In genomic region chr13:85665286-85665685, GRCh38 we compare ENCODE assay signal across 13 cellular contexts.
A peak's percentile ranks its signal among the peaks of the same experiment; 100 is the strongest.
DNase-seq lines count a peak whose midpoint lies in the region; ATAC-seq and TF ChIP-seq lines count a peak whose summit lies in the region.
"Had no signal": no experiment of that assay in that cellular context is flagged by ENCODE, and none has a peak within 500 bp of the region (broad histone marks: within the 10 kb centered on the region; RNA-seq: fewer than 3 reads in every experiment).

No MANE protein-coding gene starts in this region.

- no peaks in the 10 kb centered on the region for H3K9me2 ChIP-seq in GM23338 (ENCODE audit: insufficient read depth)

- no peak overlapping the region for H3K4me3 ChIP-seq in GM23338
- H3K4me3 ChIP-seq in NB4 (ENCODE audit: low read depth, low read length) = no peak overlapping the region
- no peak overlapping the region for H3K4me3 ChIP-seq in adipocyte (ENCODE audit: low read length)

- peaks cover 4% of the 10 kb centered on the region for H3K9me3 ChIP-seq in adipocyte (ENCODE audit: control insufficient read depth, low read length)

- peaks cover 4% of the 10 kb centered on the region for H3K27me3 Mint-ChIP-seq in GM23338 (ENCODE audit: insufficient read depth, low read depth, poor library complexity)
- H3K27me3 Mint-ChIP-seq: CD8-positive, alpha-beta memory T cell; naive thymus-derived CD4-positive, alpha-beta T cell had no signal

- H2AFZ ChIP-seq in GM23338 = no peak overlapping the region

- H3K36me3 Mint-ChIP-seq in GM23338 (ENCODE audit: low read depth) = peaks cover 12% of the 10 kb centered on the region; the same call in 2 of the 3 replicates
- H3K36me3 Mint-ChIP-seq: CD8-positive, alpha-beta memory T cell had no signal

- DNase-seq in GM23338 (ENCODE audit: low spot score) = peak; percentile 19
- DNase-seq in NB4 (ENCODE audit: low read depth) = peak; percentile 14
- DNase-seq in adipocyte (ENCODE audit: low read depth) = peak; percentile 59
- peak; percentile 44 for DNase-seq in left kidney (ENCODE audit: low read depth, low spot score)
- DNase-seq in midbrain (lab: John Stamatoyannopoulos, UW) = no peak
- DNase-seq in ecto neural progenitor cell (ENCODE audit: low spot score) = no peak
- DNase-seq: activated T-cell treated with anti-CD3 and anti-CD28 coated beads for 4 hours; CD8-positive, alpha-beta memory T cell; naive thymus-derived CD4-positive, alpha-beta T cell had no signal

- H3K27ac Mint-ChIP-seq in GM23338 = peak overlapping the region; percentile 97
- H3K27ac Mint-ChIP-seq: CD8-positive, alpha-beta memory T cell; naive thymus-derived CD4-positive, alpha-beta T cell had no signal

- H4K20me1 ChIP-seq in GM23338 (replicated peaks; ENCODE audit: insufficient read depth) = no peaks in the 10 kb centered on the region

- H3K4me2 ChIP-seq in GM23338 = no peak overlapping the region

- peaks cover 50% of the 10 kb centered on the region for H3K4me1 Mint-ChIP-seq in GM23338
- H3K4me1 Mint-ChIP-seq: CD8-positive, alpha-beta memory T cell; naive thymus-derived CD4-positive, alpha-beta T cell had no signal

- TF ChIP-seq POLR2A in NB4 (IDR thresholded peaks at IDR 0.05; ENCODE audit: extremely low read depth, insufficient read length) = no peak

- H3K36me3 ChIP-seq in GM23338 (ENCODE audit: insufficient read depth) = no peaks in the 10 kb centered on the region
- H3K36me3 ChIP-seq in adipocyte (ENCODE audit: control insufficient read depth, insufficient read depth, low read length, severe bottlenecking) = no peaks in the 10 kb centered on the region

- no peaks in the 10 kb centered on the region for H3F3A ChIP-seq in GM23338 (replicated peaks; ENCODE audit: low read depth)

- ATAC-seq in GM23338 (no peak), HG02759 (IDR thresholded peaks at IDR 0.05; ENCODE audit: unreplicated experiment) (no peak), HG03025 (IDR thresholded peaks at IDR 0.05; ENCODE audit: low FRiP score, unreplicated experiment) (no peak)
- ATAC-seq: naive thymus-derived CD4-positive, alpha-beta T cell; Panc1 had no signal

- TF ChIP-seq CTCF in GM23338 (conservative IDR thresholded peaks at IDR 0.05; ENCODE audit: low read depth in 2 of 2) (no peak), NB4 (IDR thresholded peaks at IDR 0.05; ENCODE audit: low read depth, low read length) (no peak)

- no peak overlapping the region for H3K9ac ChIP-seq in adipocyte (ENCODE audit: low read length)

- peaks cover 30% of the 10 kb centered on the region for H3K79me2 ChIP-seq in GM23338 (replicated peaks; ENCODE audit: insufficient read depth)

- no peak overlapping the region for H3K4me3 Mint-ChIP-seq in GM23338
- H3K4me3 Mint-ChIP-seq: CD8-positive, alpha-beta memory T cell; naive thymus-derived CD4-positive, alpha-beta T cell had no signal

- H3K27me3 ChIP-seq in GM23338 (ENCODE audit: insufficient read depth) (no peaks in the 10 kb centered on the region), adipocyte (replicated peaks; ENCODE audit: control insufficient read depth, insufficient read depth, low read length) (no peaks in the 10 kb centered on the region)

- no peaks in the 10 kb centered on the region for H3K9me3 Mint-ChIP-seq in GM23338

- H3K4me1 ChIP-seq in GM23338 (ENCODE audit: insufficient read depth) (peaks cover 23% of the 10 kb centered on the region), adipocyte (ENCODE audit: control insufficient read depth, insufficient read depth, low read length) (no peaks in the 10 kb centered on the region)

- no peak overlapping the region for H3K27ac ChIP-seq in GM23338 (ENCODE audit: low read depth)
- H3K27ac ChIP-seq: VCaP had no signal

TF ChIP-seq in GM23338, 12 proteins besides CTCF, POLR2A, EP300 and RAD21 (continues in another document):
- TF ChIP-seq NANOG (IDR thresholded peaks at IDR 0.05; ENCODE audit: borderline replicate concordance) (no peak), EZH2phosphoT487 (IDR thresholded peaks at IDR 0.05; ENCODE audit: unreplicated experiment) (no peak), ZNF462 (CRISPR knock-in tag; IDR thresholded peaks at IDR 0.05) (no peak), POLR2AphosphoS5 (IDR thresholded peaks at IDR 0.05; ENCODE audit: low read depth) (no peak), ZNF114 (CRISPR knock-in tag; IDR thresholded peaks at IDR 0.05) (no peak), STAT1 (IDR thresholded peaks at IDR 0.05; ENCODE audit: unreplicated experiment) (no peak), JUNB (IDR thresholded peaks at IDR 0.05; ENCODE audit: unreplicated experiment) (no peak), ZNF331 (CRISPR knock-in tag; IDR thresholded peaks at IDR 0.05; ENCODE audit: low read depth) (no peak), ETS1 (IDR thresholded peaks at IDR 0.05) (no peak)

Comparison
In these comparisons a context has a peak if more than half of its experiments do, and no peak if none do; other contexts are left out.
1. DNase-seq: peak in GM23338 (single experiment), NB4 (single experiment), adipocyte (single experiment) and left kidney (single experiment); none in midbrain (single experiment) and ecto neural progenitor cell (single experiment).